ENCODE assay signal across 8 cellular contexts in genomic region chr14:22589096-22589839, GRCh38. TPM values are rescaled to one million over a fixed set of nuclear protein-coding genes. Genes with fewer than 3 reads are reported as not detected.
DNase-seq lines count a peak whose midpoint lies in the region; TF ChIP-seq lines count a peak whose summit lies in the region.

Gene DAD1, minus strand, starts transcription at chr14:22589224. Its CDS starts 67 bp downstream, at chr14:22589157.

- peaks cover 23% of the 10 kb centered on the region for H3K27me3 ChIP-seq in HAP-1 (ENCODE audit: low read depth)
- H3K27me3 ChIP-seq in MM.1S (replicated peaks; ENCODE audit: insufficient read depth, low read length) = no peaks in the 10 kb centered on the region

- peaks cover 4% of the 10 kb centered on the region for H3K36me3 Mint-ChIP-seq in nephron (ENCODE audit: low read depth)
- peaks cover 34% of the 10 kb centered on the region for H3K36me3 Mint-ChIP-seq in stimulated activated naive CD8-positive, alpha-beta T cell treated with anti-CD3 and anti-CD28 coated beads, Interleukin-15, Interleukin-2, amounts not matched to agents 100 ng/mL and 50 ng/mL, for 24 hours (ENCODE audit: low read depth)

- peak within 1 kb of the TSS; percentile 91 to 96 (median 95) for H3K4me3 Mint-ChIP-seq in nephron
- peak within 1 kb of the TSS; percentile 97 for H3K4me3 Mint-ChIP-seq in stimulated activated naive CD8-positive, alpha-beta T cell treated with anti-CD3 and anti-CD28 coated beads, Interleukin-15, Interleukin-2, amounts not matched to agents 100 ng/mL and 50 ng/mL, for 24 hours

- H3K36me3 ChIP-seq in ES-I3 (ENCODE audit: insufficient read depth, low read length) (peaks cover 2% of the 10 kb centered on the region; the same call in 1 of the 2 replicates), HAP-1 (replicated peaks) (no peaks in the 10 kb centered on the region), MM.1S (replicated peaks; ENCODE audit: insufficient read depth, low read length) (no peaks in the 10 kb centered on the region)

- H3K9me2 ChIP-seq in MM.1S (replicated peaks; ENCODE audit: insufficient read depth, low read length) = no peaks in the 10 kb centered on the region

- peaks cover 40% of the 10 kb centered on the region for H3K4me1 Mint-ChIP-seq in nephron
- peaks cover 81% of the 10 kb centered on the region for H3K4me1 Mint-ChIP-seq in stimulated activated naive CD8-positive, alpha-beta T cell treated with anti-CD3 and anti-CD28 coated beads, Interleukin-15, Interleukin-2, amounts not matched to agents 100 ng/mL and 50 ng/mL, for 24 hours (ENCODE audit: low read depth)

- in situ Hi-C loops in HAP-1 (cut with MboI; ENCODE audit: low sequenced_read_pairs) = no loop called here

- DNase-seq in HAP-1 (ENCODE audit: low spot score in 2 of 2) (peak; percentile 97 to 99), MM.1S (peak; percentile 95), SIG-M5 (lab: John Stamatoyannopoulos, UW) (peak; percentile 95), activated gamma-delta T cell (lab: John Stamatoyannopoulos, UW) (peak; percentile 98), fibroblast of the aortic adventitia (ENCODE audit: low read depth) (peak; percentile 100)

- TF ChIP-seq CTCF in MM.1S (IDR thresholded peaks at IDR 0.05; ENCODE audit: low read length) (no peak), fibroblast of the aortic adventitia (IDR thresholded peaks at IDR 0.05; ENCODE audit: insufficient read depth, low read length) (no peak), nephron (IDR thresholded peaks at IDR 0.05; ENCODE audit: unreplicated experiment in 3 of 3) (peak in 1 of 3 experiments; percentile 23)

- H3K27ac Mint-ChIP-seq in nephron = peak within 1 kb of the TSS; percentile 87 to 98 (median 95)
- H3K27ac Mint-ChIP-seq in stimulated activated naive CD8-positive, alpha-beta T cell treated with anti-CD3 and anti-CD28 coated beads, Interleukin-15, Interleukin-2, amounts not matched to agents 100 ng/mL and 50 ng/mL, for 24 hours = peak within 1 kb of the TSS; percentile 99

- no peaks in the 10 kb centered on the region for H4K20me1 ChIP-seq in MM.1S (ENCODE audit: insufficient read depth, low read length)

- H3F3A ChIP-seq in MM.1S (ENCODE audit: insufficient read depth, low read length) = peaks cover 7% of the 10 kb centered on the region

- peaks cover 7% of the 10 kb centered on the region; the same call in 1 of the 2 replicates for H3K4me1 ChIP-seq in ES-I3 (ENCODE audit: insufficient read depth, low read length)
- peaks cover 15% of the 10 kb centered on the region for H3K4me1 ChIP-seq in HAP-1
- H3K4me1 ChIP-seq in MM.1S (ENCODE audit: low read length) = peaks cover 13% of the 10 kb centered on the region

- H3K79me2 ChIP-seq in MM.1S (ENCODE audit: low read length) = peaks cover 45% of the 10 kb centered on the region

- H3K9ac ChIP-seq in ES-I3 (ENCODE audit: low read depth, low read length) (peak within 1 kb of the TSS; percentile 98), MM.1S (ENCODE audit: low read length) (peak within 1 kb of the TSS; percentile 92)

- H3K4me3 ChIP-seq in HAP-1 = peak within 1 kb of the TSS; percentile 79
- peak within 1 kb of the TSS; percentile 68 for H3K4me3 ChIP-seq in MM.1S (ENCODE audit: low read length)
- H3K4me3 ChIP-seq in fibroblast of the aortic adventitia (ENCODE audit: low read depth, low read length) = peak within 1 kb of the TSS; percentile 92

- H2AFZ ChIP-seq in MM.1S (ENCODE audit: low read length) = peak within 1 kb of the TSS; percentile 63

- H3K9me3 ChIP-seq in ES-I3 (ENCODE audit: control insufficient read depth, insufficient read depth, low read length) (no peaks in the 10 kb centered on the region), HAP-1 (no peaks in the 10 kb centered on the region), MM.1S (replicated peaks; ENCODE audit: insufficient read depth, low read length) (no peaks in the 10 kb centered on the region)

- no peaks in the 10 kb centered on the region for H3K9me3 Mint-ChIP-seq in nephron
- H3K9me3 Mint-ChIP-seq in stimulated activated naive CD8-positive, alpha-beta T cell treated with anti-CD3 and anti-CD28 coated beads, Interleukin-15, Interleukin-2, amounts not matched to agents 100 ng/mL and 50 ng/mL, for 24 hours = no peaks in the 10 kb centered on the region

- peak within 1 kb of the TSS; percentile 100 for H3K27ac ChIP-seq in MM.1S (ENCODE audit: low read length)

- H3K27me3 Mint-ChIP-seq in nephron (ENCODE audit: low read depth) = no peaks in the 10 kb centered on the region
- H3K27me3 Mint-ChIP-seq in stimulated activated naive CD8-positive, alpha-beta T cell treated with anti-CD3 and anti-CD28 coated beads, Interleukin-15, Interleukin-2, amounts not matched to agents 100 ng/mL and 50 ng/mL, for 24 hours = peaks cover 3% of the 10 kb centered on the region

- H3K4me2 ChIP-seq in MM.1S (ENCODE audit: low read depth, low read length) = peak within 1 kb of the TSS; percentile 92

RNA-seq across cellular contexts. Expression of gene DAD1, which starts in this region (rescaled TPM):
- total RNA-seq in fibroblast of the aortic adventitia (ENCODE audit: low replicate concordance) = 81.2 and 564 TPM in 2 replicates

Comparison
In these comparisons a context has a peak if more than half of its experiments do, and no peak if none do; other contexts are left out.
1. Peak in every context shown above with its lines: DNase-seq, H3K4me3 ChIP-seq and H3K27ac ChIP-seq.